Comparison of ENCODE assay signal across 11 cellular contexts in the genomic region with DNA sequence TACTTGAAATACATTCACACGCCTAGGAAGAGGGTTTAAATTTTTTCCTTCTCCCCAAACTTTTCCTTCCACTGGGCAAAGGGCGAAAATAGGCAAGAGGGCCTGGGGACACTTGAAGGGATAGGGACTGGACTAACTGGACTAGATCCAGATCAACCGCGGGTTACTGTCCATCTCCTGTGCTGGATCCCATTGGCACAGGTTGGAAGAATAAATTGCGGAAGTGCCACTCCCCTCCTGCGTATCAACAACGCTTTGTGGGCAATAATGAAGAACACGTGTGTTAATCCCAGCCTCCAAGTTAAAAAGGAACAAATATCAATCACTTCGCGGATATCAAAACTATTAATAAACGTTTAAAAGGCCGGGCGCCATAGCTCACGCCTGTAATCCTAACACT. TPM values are rescaled to one million over a fixed set of nuclear protein-coding genes. Genes with fewer than 3 reads are reported as not detected.
A peak's percentile ranks its signal among the peaks of the same experiment; 100 is the strongest.
DNase-seq lines count a peak whose midpoint lies in the region; ATAC-seq and TF ChIP-seq lines count a peak whose summit lies in the region.
"Had no signal": no experiment of that assay in that cellular context is flagged by ENCODE, and none has a peak within 500 bp of the region (broad histone marks: within the 10 kb centered on the region; RNA-seq: fewer than 3 reads in every experiment).

No MANE protein-coding gene starts in this region.

- no peak for DNase-seq in T-helper 2 cell treated with Interferon-gamma antibody and Interleukin-4, amounts not matched to agents 5 μg/mL and 100 μg/mL, for 36 hours (ENCODE audit: low spot score)
- DNase-seq in T-helper 2 cell (no peak), coronary artery (ENCODE audit: low spot score) (peak; percentile 45), naive B cell (no peak), upper lobe of right lung (no peak), mesothelial cell of epicardium (ENCODE audit: low spot score in 2 of 2, unreplicated experiment in 2 of 2) (no peak), AML-193 (lab: John Stamatoyannopoulos, UW) (no peak)
- DNase-seq: KG1, SIG-M5 had no signal

- peaks cover 7% of the 10 kb centered on the region for H3K36me3 ChIP-seq in upper lobe of right lung

- peaks cover 48% of the 10 kb centered on the region for H3K27me3 Mint-ChIP-seq in T-helper 2 cell treated with Interferon-gamma antibody and Interleukin-4, amounts not matched to agents 5 μg/mL and 100 μg/mL, for 36 hours (ENCODE audit: low read depth)
- H3K27me3 Mint-ChIP-seq in naive B cell (peaks cover under 1 to 14% (median 8%) of the 10 kb centered on the region in 3 donors), mesothelial cell of epicardium (ENCODE audit: low read depth) (peaks cover 39% of the 10 kb centered on the region)

- no peaks in the 10 kb centered on the region for H3K36me3 Mint-ChIP-seq in T-helper 2 cell treated with Interferon-gamma antibody and Interleukin-4, amounts not matched to agents 5 μg/mL and 100 μg/mL, for 36 hours (ENCODE audit: low read depth)
- H3K36me3 Mint-ChIP-seq in naive B cell (no peaks in the 10 kb centered on the region), mesothelial cell of epicardium (no peaks in the 10 kb centered on the region)

- no peaks in the 10 kb centered on the region for H3K9me3 ChIP-seq in upper lobe of right lung

- intact Hi-C loops in upper lobe of right lung (cut with DNase I), result no loop called here

- no peak overlapping the region for H3K27ac Mint-ChIP-seq in T-helper 2 cell treated with Interferon-gamma antibody and Interleukin-4, amounts not matched to agents 5 μg/mL and 100 μg/mL, for 36 hours
- H3K27ac Mint-ChIP-seq in naive B cell (peak overlapping the region in 4 of 6 donors; percentile 16 to 64 (median 36)), mesothelial cell of epicardium (no peak overlapping the region)

- H3K4me3 Mint-ChIP-seq in T-helper 2 cell treated with Interferon-gamma antibody and Interleukin-4, amounts not matched to agents 5 μg/mL and 100 μg/mL, for 36 hours, result peak overlapping the region; percentile 9
- H3K4me3 Mint-ChIP-seq in naive B cell, result peak overlapping the region in 6 of 8 donors; percentile 94 to 97 (median 96)
- no peak overlapping the region for H3K4me3 Mint-ChIP-seq in mesothelial cell of epicardium

- peaks cover 20% of the 10 kb centered on the region for H3K4me1 Mint-ChIP-seq in T-helper 2 cell treated with Interferon-gamma antibody and Interleukin-4, amounts not matched to agents 5 μg/mL and 100 μg/mL, for 36 hours (ENCODE audit: low read depth)
- peaks cover 19 to 39% (median 34%) of the 10 kb centered on the region in 3 donors for H3K4me1 Mint-ChIP-seq in naive B cell
- peaks cover 23% of the 10 kb centered on the region for H3K4me1 Mint-ChIP-seq in mesothelial cell of epicardium

- H3K27ac ChIP-seq in coronary artery (peak overlapping the region in 1 of 2 donors; percentile 88), upper lobe of right lung (peak overlapping the region; percentile 56)
- H3K27ac ChIP-seq: VCaP had no signal

- peaks cover 19% of the 10 kb centered on the region for H3K4me1 ChIP-seq in upper lobe of right lung

- TF ChIP-seq CTCF in coronary artery (IDR thresholded peaks at IDR 0.05) (no peak), upper lobe of right lung (IDR thresholded peaks at IDR 0.05) (no peak), mesothelial cell of epicardium (IDR thresholded peaks at IDR 0.05; ENCODE audit: unreplicated experiment) (no peak)

- H3K4me3 ChIP-seq in coronary artery, result peak overlapping the region; percentile 94
- H3K4me3 ChIP-seq in upper lobe of right lung, result peak overlapping the region; percentile 63

- H3K9me3 Mint-ChIP-seq in T-helper 2 cell treated with Interferon-gamma antibody and Interleukin-4, amounts not matched to agents 5 μg/mL and 100 μg/mL, for 36 hours, result no peaks in the 10 kb centered on the region
- H3K9me3 Mint-ChIP-seq in naive B cell, result no peaks in the 10 kb centered on the region
- no peaks in the 10 kb centered on the region for H3K9me3 Mint-ChIP-seq in mesothelial cell of epicardium

- no peaks in the 10 kb centered on the region for H3K27me3 ChIP-seq in upper lobe of right lung

- ATAC-seq in naive B cell (ENCODE audit: low read depth in 2 of 2) (no peak), upper lobe of right lung (no peak), GM19395 (IDR thresholded peaks at IDR 0.05; ENCODE audit: unreplicated experiment) (no peak)

RNA-seq across cellular contexts. Expression of a gene that starts 1.7 kb away (rescaled TPM):
- polyA plus RNA-seq in naive B cell (ENCODE audit: low read depth in 6 of 6), result under 1 TPM; 0.05 to 0.39 (median 0.11) TPM
- total RNA-seq in upper lobe of right lung (42.5 TPM), mesothelial cell of epicardium (1.9 to 2.1 TPM (median 1.9 TPM) in 3 replicates)

RNA-seq across cellular contexts. Expression of a gene that starts 60.0 kb away (rescaled TPM):
- 1 to 10 TPM in 5 of 6 donors, under 1 TPM in 1; 0.91 to 4.7 (median 3.3) TPM for polyA plus RNA-seq in naive B cell (ENCODE audit: low read depth in 6 of 6)
- 25.7 TPM for total RNA-seq in upper lobe of right lung
- 11.9 to 15.3 TPM (median 15.1 TPM) in 3 replicates for total RNA-seq in mesothelial cell of epicardium

Comparison
In these comparisons a context has a peak if more than half of its experiments do, and no peak if none do; other contexts are left out.
1. H3K27ac Mint-ChIP-seq: peak in naive B cell (4 of 6); none in T-helper 2 cell treated with Interferon-gamma antibody and Interleukin-4, amounts not matched to agents 5 μg/mL and 100 μg/mL, for 36 hours (single experiment) and mesothelial cell of epicardium (single experiment).
2. RNA of a gene that starts 1.7 kb away (total RNA-seq): 42.5 TPM in upper lobe of right lung (single experiment); 1.9 to 2.1 TPM in mesothelial cell of epicardium; every median in the first group is over 10 times any median in the second.